37 cellular contexts compared by ENCODE assay signal in genomic region chr5:39869396-39869795, GRCh38.
DNase-seq lines count a peak whose midpoint lies in the region; ATAC-seq, FAIRE-seq and TF ChIP-seq lines count a peak whose summit lies in the region.
"Had no signal": no experiment of that assay in that cellular context is flagged by ENCODE, and none has a peak within 500 bp of the region (broad histone marks: within the 10 kb centered on the region; RNA-seq: fewer than 3 reads in every experiment).

No MANE protein-coding gene starts in this region.

- H3K27ac Mint-ChIP-seq in H9: no peak overlapping the region
- H3K27ac Mint-ChIP-seq: B cell; CD14-positive monocyte; CD4-positive, alpha-beta memory T cell; CD4-positive, alpha-beta T cell; CD4-positive, CD25-positive, alpha-beta regulatory T cell; CD8-positive, alpha-beta memory T cell; CD8-positive, alpha-beta T cell had no signal

- POLR2A ChIA-PET in RWPE1 (lab: Yijun Ruan, JAX; ENCODE audit: low non-redundant PET): no interaction called here

- H2AFZ ChIP-seq in mammary epithelial cell (ENCODE audit: low read depth, low read length): no peak overlapping the region
- no peak overlapping the region for H2AFZ ChIP-seq in H9 (ENCODE audit: low read length)

- H3T11ph ChIP-seq in H9 (ENCODE audit: low read length): no peak overlapping the region

- H3K4me1 Mint-ChIP-seq in H9: no peaks in the 10 kb centered on the region
- H3K4me1 Mint-ChIP-seq: B cell; CD14-positive monocyte; CD4-positive, alpha-beta memory T cell; CD4-positive, CD25-positive, alpha-beta regulatory T cell; CD8-positive, alpha-beta memory T cell had no signal

- intact Hi-C loops in mammary epithelial cell (cut with micrococcal nuclease) (no loop called here), breast epithelium (cut with DNase I; ENCODE audit: low total_unique reads) (no loop called here)

- H3K79me1 ChIP-seq in H9 (ENCODE audit: insufficient read depth, low read depth, low read length, poor library complexity, severe bottlenecking): no peaks in the 10 kb centered on the region

- 0% methylated on average over 1 of the region's 1 CpG for WGBS in mammary epithelial cell (ENCODE audit: low coverage, missing lambda C conversion rate)
- no CpG with 5 or more reads among the region's 1 CpG for WGBS in H9 (ENCODE audit: extremely low coverage, insufficient read length, low lambda C conversion rate)

- peaks cover 0 to 18% (median 4%) of the 10 kb centered on the region in 3 experiments; a peak in 5 of 7 replicates for H3K36me3 Mint-ChIP-seq in H9 (ENCODE audit: insufficient read depth in 1 of 3, low read depth in 3 of 3)
- H3K36me3 Mint-ChIP-seq: CD14-positive monocyte; CD4-positive, CD25-positive, alpha-beta regulatory T cell; CD8-positive, alpha-beta T cell had no signal

- peaks cover 4% of the 10 kb centered on the region for H3K9me3 ChIP-seq in mammary epithelial cell (replicated peaks; ENCODE audit: insufficient read depth, low read length)
- H3K9me3 ChIP-seq in breast epithelium: peaks cover 0 to 5% of the 10 kb centered on the region in 2 donors
- H3K9me3 ChIP-seq in WERI-Rb-1 (ENCODE audit: severe bottlenecking): no peaks in the 10 kb centered on the region
- H3K9me3 ChIP-seq in H9 (ENCODE audit: control insufficient read depth, low read depth, low read length): no peaks in the 10 kb centered on the region
- H3K9me3 ChIP-seq: A549, BE2C, Caco-2 had no signal

- TF ChIP-seq POLR2A in breast epithelium (IDR thresholded peaks at IDR 0.05): no peak

- H4K20me1 ChIP-seq in mammary epithelial cell (ENCODE audit: insufficient read depth, low read length) (no peaks in the 10 kb centered on the region), H9 (ENCODE audit: control insufficient read depth, insufficient read depth, insufficient read length) (no peaks in the 10 kb centered on the region)
- H4K20me1 ChIP-seq: BLaER1; BLaER1 treated with 17β-estradiol and CSF1 and Interleukin-3, amounts not matched to agents 10 nM and 100 nM had no signal

- H3K4me1 ChIP-seq in mammary epithelial cell (ENCODE audit: insufficient read depth, low read length): peaks cover 9% of the 10 kb centered on the region
- no peaks in the 10 kb centered on the region for H3K4me1 ChIP-seq in breast epithelium
- no peaks in the 10 kb centered on the region for H3K4me1 ChIP-seq in foreskin keratinocyte
- no peaks in the 10 kb centered on the region for H3K4me1 ChIP-seq in H9 (ENCODE audit: insufficient read depth, low read length)
- H3K4me1 ChIP-seq: A549; BE2C; BLaER1; BLaER1 treated with 17β-estradiol and CSF1 and Interleukin-3, amounts not matched to agents 10 nM and 100 nM; Caco-2 had no signal

- dilution Hi-C loops in mammary epithelial cell (cut with HindIII; ENCODE audit: low sequenced_read_pairs): no loop called here

- no peak overlapping the region for H2BK12ac ChIP-seq in H9 (ENCODE audit: insufficient read length, low read depth, low read length)

- TF ChIP-seq CTCF in mammary epithelial cell (conservative IDR thresholded peaks at IDR 0.05 in 1 of 2, IDR thresholded peaks at IDR 0.05 in 1 of 2; ENCODE audit: extremely low read depth in 1 of 2, insufficient read depth in 1 of 2, low read depth in 1 of 2, low read length in 2 of 2): no peak
- TF ChIP-seq CTCF in breast epithelium (IDR thresholded peaks at IDR 0.05): no peak
- TF ChIP-seq CTCF in bronchial epithelial cell (IDR thresholded peaks at IDR 0.05; ENCODE audit: insufficient read depth, low read length, severe bottlenecking): no peak
- TF ChIP-seq CTCF in epithelial cell of esophagus (IDR thresholded peaks at IDR 0.05; ENCODE audit: insufficient read depth, low read depth, low read length, missing control alignments): no peak
- no peak for TF ChIP-seq CTCF in foreskin keratinocyte (conservative IDR thresholded peaks at IDR 0.05)
- TF ChIP-seq CTCF in WERI-Rb-1 (IDR thresholded peaks at IDR 0.05; ENCODE audit: low read depth, low read length): no peak
- no peak for TF ChIP-seq CTCF in RWPE1 (conservative IDR thresholded peaks at IDR 0.05; ENCODE audit: low read depth)
- no peak for TF ChIP-seq CTCF in H9 (conservative IDR thresholded peaks at IDR 0.05)

- H3K36me3 ChIP-seq in mammary epithelial cell (ENCODE audit: insufficient read depth, low read length) (no peaks in the 10 kb centered on the region), breast epithelium (no peaks in the 10 kb centered on the region), bronchial epithelial cell (ENCODE audit: control insufficient read depth, insufficient read depth, low read length) (no peaks in the 10 kb centered on the region), WERI-Rb-1 (no peaks in the 10 kb centered on the region)
- H3K36me3 ChIP-seq: BE2C; BLaER1; BLaER1 treated with 17β-estradiol and CSF1 and Interleukin-3, amounts not matched to agents 10 nM and 100 nM had no signal

- H3K4ac ChIP-seq in H9 (ENCODE audit: low read depth, low read length): no peak overlapping the region

- no peak overlapping the region for H3K4me2 ChIP-seq in mammary epithelial cell (ENCODE audit: insufficient read depth, low read depth, low read length)
- no peak overlapping the region for H3K4me2 ChIP-seq in H9 (ENCODE audit: insufficient read depth, insufficient read length, low read length)
- H3K4me2 ChIP-seq: A549; BLaER1; BLaER1 treated with 17β-estradiol and CSF1 and Interleukin-3, amounts not matched to agents 10 nM and 100 nM had no signal

- no peak overlapping the region for H4K8ac ChIP-seq in H9 (replicated peaks; ENCODE audit: insufficient read length, low read depth, low read length)

- no peak for ATAC-seq in foreskin keratinocyte
- ATAC-seq: A549; CD8-positive, alpha-beta T cell had no signal

- H4K91ac ChIP-seq in H9 (ENCODE audit: insufficient read length, low read depth, low read length): no peak overlapping the region

- H3K27me3 Mint-ChIP-seq in H9 (ENCODE audit: low read depth): no peaks in the 10 kb centered on the region
- H3K27me3 Mint-ChIP-seq: B cell had no signal

- no peak overlapping the region for H2BK120ac ChIP-seq in H9 (ENCODE audit: low read depth, low read length, poor library complexity, severe bottlenecking)

- in situ Hi-C loops in mammary epithelial cell (cut with MboI; ENCODE audit: low sequenced_read_pairs in 2 of 2): no loop called here

- no peak overlapping the region for H3K4me3 Mint-ChIP-seq in H9
- H3K4me3 Mint-ChIP-seq: B cell; CD14-positive monocyte; CD4-positive, alpha-beta memory T cell; CD4-positive, alpha-beta T cell; CD4-positive, CD25-positive, alpha-beta regulatory T cell; CD8-positive, alpha-beta memory T cell; CD8-positive, alpha-beta T cell had no signal

- H3K23ac ChIP-seq in H9 (ENCODE audit: insufficient read length, low read depth, low read length): no peak overlapping the region

- CTCF ChIA-PET in mammary epithelial cell (lab: Charles Lee; ENCODE audit: low non-redundant PET): no interaction called here
- CTCF ChIA-PET in RWPE1 (lab: Yijun Ruan, JAX): interaction anchor here (0.6 kb wide), 1 partner anchor 64 kb away, joined by 3 read pairs; no protein-coding TSS in a partner anchor

- H2BK5ac ChIP-seq in H9 (ENCODE audit: insufficient read length, low read length): no peak overlapping the region

- H3K14ac ChIP-seq in H9 (ENCODE audit: insufficient read depth, low read length): no peak overlapping the region

- no peak overlapping the region for H3K4me3 ChIP-seq in mammary epithelial cell (replicated peaks in 1 of 3; ENCODE audit: insufficient read depth in 1 of 3, low read depth in 2 of 3, low read length in 3 of 3)
- H3K4me3 ChIP-seq in breast epithelium: no peak overlapping the region
- H3K4me3 ChIP-seq in bronchial epithelial cell (ENCODE audit: low read depth, low read length): no peak overlapping the region
- H3K4me3 ChIP-seq in epithelial cell of esophagus (ENCODE audit: low read length): no peak overlapping the region
- no peak overlapping the region for H3K4me3 ChIP-seq in WERI-Rb-1 (ENCODE audit: low read depth, low read length)
- H3K4me3 ChIP-seq: A549; BLaER1; BLaER1 treated with 17β-estradiol and CSF1 and Interleukin-3, amounts not matched to agents 10 nM and 100 nM had no signal

- no peak overlapping the region for H3K18ac ChIP-seq in H9 (ENCODE audit: insufficient read length, low read depth, low read length)

- no peak overlapping the region for H3K27ac ChIP-seq in mammary epithelial cell (ENCODE audit: insufficient read depth, low read depth, low read length)
- H3K27ac ChIP-seq in breast epithelium: no peak overlapping the region
- no peak overlapping the region for H3K27ac ChIP-seq in foreskin keratinocyte
- no peak overlapping the region for H3K27ac ChIP-seq in WERI-Rb-1
- H3K27ac ChIP-seq in RWPE1: no peak overlapping the region
- H3K27ac ChIP-seq in H9 (ENCODE audit: insufficient read length, low read depth, low read length): no peak overlapping the region
- H3K27ac ChIP-seq: 22Rv1; A549; BLaER1; BLaER1 treated with 17β-estradiol and CSF1 and Interleukin-3, amounts not matched to agents 10 nM and 100 nM; C4-2B had no signal

- no peak overlapping the region for H2BK20ac ChIP-seq in H9 (ENCODE audit: low read depth, low read length, poor library complexity, severe bottlenecking)

- H3K56ac ChIP-seq in H9 (ENCODE audit: insufficient read length, low read depth, low read length): no peak overlapping the region

- H3K27me3 ChIP-seq in mammary epithelial cell (ENCODE audit: insufficient read depth, low read length) (no peaks in the 10 kb centered on the region), breast epithelium (no peaks in the 10 kb centered on the region), bronchial epithelial cell (ENCODE audit: control insufficient read depth, insufficient read depth, low read length) (no peaks in the 10 kb centered on the region), foreskin keratinocyte (no peaks in the 10 kb centered on the region), WERI-Rb-1 (ENCODE audit: insufficient read depth, low read depth, severe bottlenecking) (no peaks in the 10 kb centered on the region), H9 (ENCODE audit: insufficient read depth, low read length) (no peaks in the 10 kb centered on the region)
- H3K27me3 ChIP-seq: BE2C; BLaER1; BLaER1 treated with 17β-estradiol and CSF1 and Interleukin-3, amounts not matched to agents 10 nM and 100 nM had no signal

- no peaks in the 10 kb centered on the region for H3K23me2 ChIP-seq in H9 (ENCODE audit: insufficient read length, low read depth, low read length, poor library complexity, severe bottlenecking)

- H3K9ac ChIP-seq in mammary epithelial cell (ENCODE audit: insufficient read depth, low read length): no peak overlapping the region
- no peak overlapping the region for H3K9ac ChIP-seq in H9 (ENCODE audit: extremely low read depth, insufficient read length, low read length)
- H3K9ac ChIP-seq: BLaER1; BLaER1 treated with 17β-estradiol and CSF1 and Interleukin-3, amounts not matched to agents 10 nM and 100 nM had no signal

- no peak overlapping the region for H2AK5ac ChIP-seq in H9 (ENCODE audit: insufficient read length, low read length)

- DNase-seq in mammary epithelial cell (peak; percentile 16), breast epithelium (ENCODE audit: low spot score in 2 of 2) (no peak), bronchial epithelial cell (ENCODE audit: low read depth) (peak; percentile 60), epithelial cell of esophagus (ENCODE audit: low read depth) (peak; percentile 59), foreskin keratinocyte (peak; percentile 23 to 36), WERI-Rb-1 (no peak), RWPE1 (ENCODE audit: low spot score) (no peak), H9 (no peak)
- DNase-seq: 8988T; ACHN; AML-193; BE2C; C1 segment of cervical spinal cord; Caco-2; Calu3; CD4-positive, alpha-beta memory T cell; CD4-positive, alpha-beta T cell; CD4-positive, CD25-positive, alpha-beta regulatory T cell; CD8-positive, alpha-beta memory T cell; CD8-positive, alpha-beta T cell; COR-L47; DMS 273 treated with DMSO at 0.1 percent for 48 hours; DMS153; DMS53; DMS79; DMS79 treated with DMSO at 0.1 percent for 48 hours; DND-41; EL had no signal

- no peak for FAIRE-seq in bronchial epithelial cell (lab: Jason Lieb, UNC)
- FAIRE-seq: A204.1, D721Med had no signal

- H4K5ac ChIP-seq in H9 (ENCODE audit: insufficient read length, low read depth, low read length): no peak overlapping the region

- no peaks in the 10 kb centered on the region for H3K79me2 ChIP-seq in mammary epithelial cell (ENCODE audit: insufficient read depth, low read length)
- H3K79me2 ChIP-seq in H9 (ENCODE audit: insufficient read depth, low read length): no peaks in the 10 kb centered on the region

- H2BK15ac ChIP-seq in H9 (ENCODE audit: low read depth, low read length): no peak overlapping the region

- peaks cover 19 to 21% of the 10 kb centered on the region in 2 experiments; a peak in 4 of 5 replicates for H3K9me3 Mint-ChIP-seq in H9

- BruUV-seq in mammary epithelial cell (replicated peaks; lab: Mats Ljungman, UMichigan): no TSS peak

Comparison
In these comparisons a context has a peak if more than half of its experiments do, and no peak if none do; other contexts are left out.
1. DNase-seq: peak in mammary epithelial cell (single experiment), bronchial epithelial cell (single experiment), epithelial cell of esophagus (single experiment) and foreskin keratinocyte (2 of 2); none in breast epithelium (0 of 2), WERI-Rb-1 (single experiment), RWPE1 (single experiment) and H9 (single experiment).